ENCODE assay signal across 1 cellular context in the genomic region with DNA sequence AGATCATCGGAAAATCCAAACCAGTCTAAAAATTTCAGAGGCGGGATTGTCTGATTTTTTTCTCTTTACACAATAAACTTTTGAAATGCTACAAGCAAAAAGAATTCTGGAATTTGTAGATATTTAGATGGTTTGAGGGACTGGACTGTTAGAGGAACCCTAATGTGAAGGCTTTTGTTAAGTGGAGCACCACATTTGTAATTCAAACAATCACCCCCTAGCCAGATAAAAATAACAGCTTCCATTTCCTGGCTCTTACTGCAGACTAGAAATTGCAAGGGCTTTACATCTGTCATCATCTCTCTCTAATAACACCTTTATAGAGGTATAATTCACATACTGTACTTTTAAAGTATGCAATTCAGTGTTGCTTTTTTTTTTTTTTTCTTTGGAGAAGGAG.
TF ChIP-seq lines count a peak whose summit lies in the region.

No MANE protein-coding gene starts in this region.

TF ChIP-seq in WTC11, 78 proteins besides CTCF, POLR2A, EP300 and RAD21 (continued from another document):
- TF ChIP-seq, protein P1, sequence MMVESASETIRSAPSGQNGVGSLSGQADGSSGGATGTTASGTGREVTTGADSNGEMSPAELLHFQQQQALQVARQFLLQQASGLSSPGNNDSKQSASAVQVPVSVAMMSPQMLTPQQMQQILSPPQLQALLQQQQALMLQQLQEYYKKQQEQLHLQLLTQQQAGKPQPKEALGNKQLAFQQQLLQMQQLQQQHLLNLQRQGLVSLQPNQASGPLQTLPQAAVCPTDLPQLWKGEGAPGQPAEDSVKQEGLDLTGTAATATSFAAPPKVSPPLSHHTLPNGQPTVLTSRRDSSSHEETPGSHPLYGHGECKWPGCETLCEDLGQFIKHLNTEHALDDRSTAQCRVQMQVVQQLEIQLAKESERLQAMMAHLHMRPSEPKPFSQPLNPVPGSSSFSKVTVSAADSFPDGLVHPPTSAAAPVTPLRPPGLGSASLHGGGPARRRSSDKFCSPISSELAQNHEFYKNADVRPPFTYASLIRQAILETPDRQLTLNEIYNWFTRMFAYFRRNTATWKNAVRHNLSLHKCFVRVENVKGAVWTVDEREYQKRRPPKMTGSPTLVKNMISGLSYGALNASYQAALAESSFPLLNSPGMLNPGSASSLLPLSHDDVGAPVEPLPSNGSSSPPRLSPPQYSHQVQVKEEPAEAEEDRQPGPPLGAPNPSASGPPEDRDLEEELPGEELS (CRISPR knock-in tag; IDR thresholded peaks at IDR 0.05), result no peak
- TF ChIP-seq MXD4 (CRISPR knock-in tag; IDR thresholded peaks at IDR 0.05; ENCODE audit: borderline replicate concordance) (no peak), NFATC4 (CRISPR knock-in tag; IDR thresholded peaks at IDR 0.05) (no peak), GRHL2 (CRISPR knock-in tag; IDR thresholded peaks at IDR 0.05; ENCODE audit: insufficient replicate concordance, severe bottlenecking) (no peak), GTF2I (CRISPR knock-in tag; conservative IDR thresholded peaks at IDR 0.05) (no peak), IRF2 (CRISPR knock-in tag; IDR thresholded peaks at IDR 0.05; ENCODE audit: borderline replicate concordance, low read depth) (no peak)
- TF ChIP-seq, protein P2, sequence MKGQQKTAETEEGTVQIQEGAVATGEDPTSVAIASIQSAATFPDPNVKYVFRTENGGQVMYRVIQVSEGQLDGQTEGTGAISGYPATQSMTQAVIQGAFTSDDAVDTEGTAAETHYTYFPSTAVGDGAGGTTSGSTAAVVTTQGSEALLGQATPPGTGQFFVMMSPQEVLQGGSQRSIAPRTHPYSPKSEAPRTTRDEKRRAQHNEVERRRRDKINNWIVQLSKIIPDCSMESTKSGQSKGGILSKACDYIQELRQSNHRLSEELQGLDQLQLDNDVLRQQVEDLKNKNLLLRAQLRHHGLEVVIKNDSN (CRISPR knock-in tag; IDR thresholded peaks at IDR 0.05), result no peak
